ENCODE assay signal across 26 cellular contexts in the genomic region with DNA sequence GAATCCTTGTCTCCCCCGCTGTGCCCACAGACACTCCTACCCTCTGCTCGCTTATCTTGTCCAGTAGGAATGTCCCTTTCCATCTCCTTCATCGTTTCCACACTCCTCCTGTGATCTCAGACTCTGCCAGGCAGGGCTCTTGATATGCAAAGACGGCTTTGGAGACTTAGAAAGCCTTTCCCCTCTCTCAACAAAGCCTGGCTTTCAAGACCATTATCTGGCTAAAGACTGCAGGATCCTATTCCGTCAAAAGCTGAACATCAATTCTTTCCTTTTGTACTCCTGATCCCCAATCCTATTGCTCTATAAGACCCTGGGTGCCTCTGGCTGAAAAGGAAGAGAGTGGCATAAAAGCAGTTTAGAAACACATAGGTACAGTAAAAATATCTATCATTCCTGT.
"Had no signal": no experiment of that assay in that cellular context is flagged by ENCODE, and none has a peak within 500 bp of the region (broad histone marks: within the 10 kb centered on the region; RNA-seq: fewer than 3 reads in every experiment).

No MANE protein-coding gene starts in this region.

- H3K4me1 ChIP-seq: ascending aorta, breast epithelium, pancreas had no signal

- H3K36me3 ChIP-seq: adrenal gland, ascending aorta, breast epithelium, pancreas, right atrium auricular region, stomach, transverse colon had no signal

- H3K27me3 ChIP-seq: adrenal gland, ascending aorta, breast epithelium, dorsolateral prefrontal cortex, pancreas, right atrium auricular region had no signal

- H3K27ac Mint-ChIP-seq: activated B cell treated with CpG ODN at 0.5 μM for 24 hours; activated CD4-positive, alpha-beta T cell treated with anti-CD3 and anti-CD28 coated beads for 36 hours; activated naive CD8-positive, alpha-beta T cell; activated T-cell treated with anti-CD3 and anti-CD28 coated beads, Interleukin-2, amount 50 U/mL, for 24 hours; activated T-helper 17 cell treated with anti-CD3 and anti-CD28 coated beads, Interleukin-2, amount 50 U/mL, for 72 hours; natural killer cell; stimulated activated memory B cell treated with anti-CD40 and anti-IgM and Interleukin-4, amounts not matched to agents 10 μg/mL and 1 μg/mL and 100 μg/mL, for 72 hours; T-helper 1 cell treated with Interleukin-12 subunit alpha and Interleukin-12 subunit beta and Interleukin-4 antibody, amounts not matched to agents 30 μg/mL and 1 μg/mL, for 36 hours had no signal

- H3K4me1 Mint-ChIP-seq: activated B cell treated with CpG ODN at 0.5 μM for 24 hours; activated CD4-positive, alpha-beta T cell treated with anti-CD3 and anti-CD28 coated beads for 36 hours; activated T-helper 17 cell treated with anti-CD3 and anti-CD28 coated beads, Interleukin-2, amount 50 U/mL, for 72 hours; central memory CD8-positive, alpha-beta T cell; natural killer cell had no signal

- H3K4me3 ChIP-seq: adrenal gland, ascending aorta, breast epithelium, dorsolateral prefrontal cortex, pancreas, psoas muscle, right atrium auricular region, stomach, transverse colon had no signal

- H3K27ac ChIP-seq: adrenal gland, ascending aorta, breast epithelium, dorsolateral prefrontal cortex, pancreas, psoas muscle, right atrium auricular region, stomach, transverse colon had no signal

- H3K4me3 Mint-ChIP-seq: activated B cell treated with CpG ODN at 0.5 μM for 24 hours; activated CD4-positive, alpha-beta T cell treated with anti-CD3 and anti-CD28 coated beads for 36 hours; activated naive CD8-positive, alpha-beta T cell; activated T-cell treated with anti-CD3 and anti-CD28 coated beads, Interleukin-2, amount 50 U/mL, for 24 hours; activated T-helper 17 cell treated with anti-CD3 and anti-CD28 coated beads, Interleukin-2, amount 50 U/mL, for 72 hours; central memory CD8-positive, alpha-beta T cell; natural killer cell; stimulated activated memory B cell treated with anti-CD40 and anti-IgM and Interleukin-4, amounts not matched to agents 10 μg/mL and 1 μg/mL and 100 μg/mL, for 72 hours; T-helper 1 cell treated with Interleukin-12 subunit alpha and Interleukin-12 subunit beta and Interleukin-4 antibody, amounts not matched to agents 30 μg/mL and 1 μg/mL, for 36 hours had no signal

- DNase-seq: activated B cell treated with CpG ODN at 0.5 μM for 24 hours; activated CD4-positive, alpha-beta T cell treated with anti-CD3 and anti-CD28 coated beads for 36 hours; activated CD4-positive, alpha-beta T cell treated with anti-CD3 and anti-CD28 coated beads, Interleukin-2, amount 50 U/mL, for 4 hours; activated CD8-positive, alpha-beta memory T cell treated with anti-CD3 and anti-CD28 coated beads for 24 hours; activated CD8-positive, alpha-beta memory T cell treated with anti-CD3 and anti-CD28 coated beads, Interleukin-2, amount 50 U/mL, for 4 hours; activated T-cell treated with anti-CD3 and anti-CD28 coated beads, Interleukin-2, amount 50 U/mL, for 24 hours; adrenal gland; dorsolateral prefrontal cortex; left ventricle myocardium superior; mammary epithelial cell; midbrain; natural killer cell; pancreas; psoas muscle; stimulated activated CD4-positive, alpha-beta T cell treated with anti-CD3 and anti-CD28 coated beads, Interleukin-12 subunit alpha, Interleukin-12 subunit beta, amount 100 ng/mL, for 4 hours; stomach; T1000; transverse colon had no signal

- ATAC-seq: activated CD4-positive, alpha-beta T cell treated with anti-CD3 and anti-CD28 coated beads for 36 hours; activated T-helper 17 cell treated with anti-CD3 and anti-CD28 coated beads, Interleukin-2, amount 50 U/mL, for 72 hours; left ventricle myocardium superior; natural killer cell; pancreas; psoas muscle; stimulated activated memory B cell treated with anti-CD40 and anti-IgM and Interleukin-4, amounts not matched to agents 10 μg/mL and 1 μg/mL and 100 μg/mL, for 72 hours had no signal

- H3K36me3 Mint-ChIP-seq: activated naive CD8-positive, alpha-beta T cell; natural killer cell; stimulated activated memory B cell treated with anti-CD40 and anti-IgM and Interleukin-4, amounts not matched to agents 10 μg/mL and 1 μg/mL and 100 μg/mL, for 72 hours had no signal

- H3K9me3 ChIP-seq: adrenal gland, ascending aorta, breast epithelium, pancreas, psoas muscle, right atrium auricular region, stomach, transverse colon had no signal

- H3K9me3 Mint-ChIP-seq: activated B cell treated with CpG ODN at 0.5 μM for 24 hours; activated T-cell treated with anti-CD3 and anti-CD28 coated beads, Interleukin-2, amount 50 U/mL, for 24 hours; central memory CD8-positive, alpha-beta T cell; natural killer cell; T-helper 1 cell treated with Interleukin-12 subunit alpha and Interleukin-12 subunit beta and Interleukin-4 antibody, amounts not matched to agents 30 μg/mL and 1 μg/mL, for 36 hours had no signal
